Comparison of ENCODE assay signal across 1 cellular context in genomic region chr22:22424210-22424800, GRCh38.
TF ChIP-seq lines count a peak whose summit lies in the region.

No MANE protein-coding gene starts in this region.

TF ChIP-seq in HepG2, 621 proteins besides CTCF, POLR2A, EP300 and RAD21 (continued from another document):
- no peak for TF ChIP-seq CC2D1A (CRISPR knock-in tag; IDR thresholded peaks at IDR 0.05)
- TF ChIP-seq NFE2L1 (CRISPR knock-in tag; IDR thresholded peaks at IDR 0.05; ENCODE audit: borderline replicate concordance) = no peak
- no peak for TF ChIP-seq HDAC1 (CRISPR knock-in tag; IDR thresholded peaks at IDR 0.05)
- TF ChIP-seq SYNCRIP (IDR thresholded peaks at IDR 0.05; ENCODE audit: insufficient read depth, low read depth, low read length) = no peak
- no peak for TF ChIP-seq ZNF644 (CRISPR knock-in tag; IDR thresholded peaks at IDR 0.05; ENCODE audit: low read depth)
- no peak for TF ChIP-seq ELF3 (CRISPR knock-in tag; IDR thresholded peaks at IDR 0.05)
